Comparison of ENCODE assay signal across 2 cellular contexts in the genomic region with DNA sequence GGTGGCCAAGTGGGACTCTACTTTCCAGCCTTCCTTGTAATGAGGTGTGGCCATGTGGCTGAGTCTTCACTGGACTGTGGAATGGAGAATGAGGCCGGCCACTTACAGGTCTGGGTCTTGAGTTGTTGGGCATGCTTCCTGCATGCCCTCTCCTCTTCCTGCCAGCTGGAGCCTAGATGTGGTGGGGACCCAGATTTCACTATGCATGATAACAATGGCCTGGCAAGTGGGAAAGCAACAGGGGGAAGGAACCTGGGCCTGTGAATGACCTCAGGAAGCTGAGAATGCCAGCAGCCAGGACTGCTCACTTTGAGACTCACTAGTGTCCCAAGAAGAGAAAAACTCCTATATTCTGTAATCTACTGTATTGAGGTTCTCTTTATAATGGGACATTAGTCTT.
TF ChIP-seq lines count a peak whose summit lies in the region.

No MANE protein-coding gene starts in this region.

TF ChIP-seq in IMR-90, 13 proteins besides CTCF, POLR2A, EP300 and RAD21:
- TF ChIP-seq, protein P1, sequence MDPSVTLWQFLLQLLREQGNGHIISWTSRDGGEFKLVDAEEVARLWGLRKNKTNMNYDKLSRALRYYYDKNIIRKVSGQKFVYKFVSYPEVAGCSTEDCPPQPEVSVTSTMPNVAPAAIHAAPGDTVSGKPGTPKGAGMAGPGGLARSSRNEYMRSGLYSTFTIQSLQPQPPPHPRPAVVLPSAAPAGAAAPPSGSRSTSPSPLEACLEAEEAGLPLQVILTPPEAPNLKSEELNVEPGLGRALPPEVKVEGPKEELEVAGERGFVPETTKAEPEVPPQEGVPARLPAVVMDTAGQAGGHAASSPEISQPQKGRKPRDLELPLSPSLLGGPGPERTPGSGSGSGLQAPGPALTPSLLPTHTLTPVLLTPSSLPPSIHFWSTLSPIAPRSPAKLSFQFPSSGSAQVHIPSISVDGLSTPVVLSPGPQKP (IDR thresholded peaks at IDR 0.05; ENCODE audit: borderline replicate concordance, low read depth, low read length) = no peak
- TF ChIP-seq SMC3 (IDR thresholded peaks at IDR 0.05; ENCODE audit: low read depth, low read length) (no peak), CEBPB (IDR thresholded peaks at IDR 0.05; ENCODE audit: low read depth, low read length) (no peak), MAFK (IDR thresholded peaks at IDR 0.05; ENCODE audit: low read depth, low read length) (no peak), MXI1 (IDR thresholded peaks at IDR 0.05; ENCODE audit: borderline replicate concordance, low read depth, low read length) (no peak), NFE2L2 (IDR thresholded peaks at IDR 0.05; ENCODE audit: low read depth, low read length) (no peak), FOS (IDR thresholded peaks at IDR 0.05; ENCODE audit: low read depth, low read length) (no peak), BHLHE40 (IDR thresholded peaks at IDR 0.05; ENCODE audit: low read depth, low read length) (no peak)
- TF ChIP-seq, protein P2, sequence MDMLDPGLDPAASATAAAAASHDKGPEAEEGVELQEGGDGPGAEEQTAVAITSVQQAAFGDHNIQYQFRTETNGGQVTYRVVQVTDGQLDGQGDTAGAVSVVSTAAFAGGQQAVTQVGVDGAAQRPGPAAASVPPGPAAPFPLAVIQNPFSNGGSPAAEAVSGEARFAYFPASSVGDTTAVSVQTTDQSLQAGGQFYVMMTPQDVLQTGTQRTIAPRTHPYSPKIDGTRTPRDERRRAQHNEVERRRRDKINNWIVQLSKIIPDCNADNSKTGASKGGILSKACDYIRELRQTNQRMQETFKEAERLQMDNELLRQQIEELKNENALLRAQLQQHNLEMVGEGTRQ (IDR thresholded peaks at IDR 0.05; ENCODE audit: low read depth, low read length) = no peak

TF ChIP-seq in endothelial cell of umbilical vein, 7 proteins besides CTCF, POLR2A, EP300 and RAD21:
- no peak for TF ChIP-seq GATA2 (IDR thresholded peaks at IDR 0.05; ENCODE audit: insufficient read depth, insufficient read length, low read depth, low read length)
- no peak for TF ChIP-seq JUN (IDR thresholded peaks at IDR 0.05; ENCODE audit: borderline replicate concordance, insufficient read depth, insufficient read length, low read depth)
- no peak for TF ChIP-seq MYC (IDR thresholded peaks at IDR 0.05; ENCODE audit: low read depth, low read length)
- no peak for TF ChIP-seq POLR2AphosphoS5 (IDR thresholded peaks at IDR 0.05; ENCODE audit: insufficient read depth, low read depth, low read length)
- TF ChIP-seq FOS (IDR thresholded peaks at IDR 0.05; ENCODE audit: borderline replicate concordance, insufficient read depth, low read length) = no peak
